Comparison of ENCODE assay signal across 9 cellular contexts in the genomic region with DNA sequence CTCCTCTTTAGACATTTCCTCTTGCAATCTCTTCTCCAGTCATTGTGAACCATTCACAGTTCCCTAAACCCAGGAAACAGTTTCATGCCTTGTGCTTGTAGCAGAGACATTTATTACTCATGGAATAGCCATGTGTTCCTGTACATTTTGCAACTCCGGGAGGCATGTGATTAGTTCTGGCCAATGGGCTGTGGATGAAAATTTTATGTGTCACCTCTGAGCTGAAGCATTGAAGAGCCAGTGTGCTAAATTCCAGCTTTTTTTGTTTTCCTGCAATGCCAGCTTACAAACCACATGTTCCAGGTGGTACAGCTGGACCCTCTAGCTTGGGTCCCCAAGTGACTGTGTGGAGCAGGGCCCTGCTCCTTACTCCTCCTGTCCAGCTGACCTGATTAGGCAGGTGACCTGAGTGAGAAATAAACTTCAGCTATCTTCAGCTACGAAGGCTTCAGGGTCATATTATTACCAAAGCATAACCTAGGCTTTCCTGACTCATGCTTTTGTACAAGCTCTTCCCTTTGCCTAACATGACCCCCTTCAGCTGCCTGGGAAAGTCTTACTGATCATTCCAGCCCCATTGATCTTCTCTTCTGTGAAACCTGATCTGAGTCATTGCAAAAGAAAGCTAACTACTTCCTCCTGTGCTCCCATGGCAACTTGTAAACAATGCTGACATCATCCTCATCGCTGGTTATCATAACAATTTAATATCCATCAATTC.
DNase-seq lines count a peak whose midpoint lies in the region; ATAC-seq, FAIRE-seq and TF ChIP-seq lines count a peak whose summit lies in the region.
"Had no signal": no experiment of that assay in that cellular context is flagged by ENCODE, and none has a peak within 500 bp of the region (broad histone marks: within the 10 kb centered on the region; RNA-seq: fewer than 3 reads in every experiment).

No MANE protein-coding gene starts in this region.

- H3K9me3 ChIP-seq in lung (ENCODE audit: control insufficient read depth in 2 of 2, insufficient read depth in 1 of 2, low read length in 1 of 2) (peaks cover 0 to 2% of the 10 kb centered on the region in 2 donors), upper lobe of left lung (peaks cover 0 to 4% (median 0%) of the 10 kb centered on the region in 4 donors)

- H3K36me3 Mint-ChIP-seq in T-helper 1 cell treated with Interleukin-12 subunit alpha and Interleukin-12 subunit beta and Interleukin-4 antibody, amounts not matched to agents 30 μg/mL and 1 μg/mL, for 36 hours (ENCODE audit: low read depth): peaks cover 13% of the 10 kb centered on the region
- peaks cover 2% of the 10 kb centered on the region for H3K36me3 Mint-ChIP-seq in central memory CD8-positive, alpha-beta T cell (ENCODE audit: insufficient read depth)

- H3K27me3 ChIP-seq in lung (ENCODE audit: control insufficient read depth, insufficient read depth) (no peaks in the 10 kb centered on the region), upper lobe of left lung (no peaks in the 10 kb centered on the region)

- WGBS in lung, 2 donors: 39 to 41% methylated on average over 3 of the region's 3 CpGs
- 45 to 49% methylated on average over 3 of the region's 3 CpGs for WGBS in upper lobe of left lung, 2 donors

- H3K4me1 Mint-ChIP-seq in T-helper 1 cell treated with Interleukin-12 subunit alpha and Interleukin-12 subunit beta and Interleukin-4 antibody, amounts not matched to agents 30 μg/mL and 1 μg/mL, for 36 hours (ENCODE audit: low read depth): peaks cover 36% of the 10 kb centered on the region
- peaks cover 19% of the 10 kb centered on the region for H3K4me1 Mint-ChIP-seq in central memory CD8-positive, alpha-beta T cell

- H3K4me1 ChIP-seq in lung (ENCODE audit: control insufficient read depth in 2 of 2, insufficient read depth in 2 of 2, low read length in 2 of 2) (peaks cover 0 to 16% of the 10 kb centered on the region in 2 donors), upper lobe of left lung (peaks cover 7 to 36% (median 14%) of the 10 kb centered on the region in 4 donors)

- TF ChIP-seq CTCF in lung (IDR thresholded peaks at IDR 0.05; ENCODE audit: control extremely low read depth, extremely low read depth) (no peak), upper lobe of left lung (IDR thresholded peaks at IDR 0.05) (no peak)

- peak in 2 of 4 donors; percentile 52 to 71 for TF ChIP-seq EP300 in upper lobe of left lung (IDR thresholded peaks at IDR 0.05)

- no peaks in the 10 kb centered on the region for H3K27me3 Mint-ChIP-seq in T-helper 1 cell treated with Interleukin-12 subunit alpha and Interleukin-12 subunit beta and Interleukin-4 antibody, amounts not matched to agents 30 μg/mL and 1 μg/mL, for 36 hours (ENCODE audit: low read depth)
- H3K27me3 Mint-ChIP-seq in central memory CD8-positive, alpha-beta T cell: no peaks in the 10 kb centered on the region

- peak overlapping the region in 1 of 2 donors; percentile 87 for H3K27ac ChIP-seq in lung (ENCODE audit: low read depth in 1 of 2, low read length in 1 of 2)
- H3K27ac ChIP-seq in upper lobe of left lung: peak overlapping the region; percentile 7 to 66 (median 36)

- peak; percentile 72 for FAIRE-seq in GM12891 (lab: Jason Lieb, UNC)
- FAIRE-seq: endometrium had no signal

- peaks cover 12% of the 10 kb centered on the region for H3K9me3 Mint-ChIP-seq in T-helper 1 cell treated with Interleukin-12 subunit alpha and Interleukin-12 subunit beta and Interleukin-4 antibody, amounts not matched to agents 30 μg/mL and 1 μg/mL, for 36 hours
- H3K9me3 Mint-ChIP-seq in central memory CD8-positive, alpha-beta T cell: no peaks in the 10 kb centered on the region

- peak overlapping the region; percentile 52 for H3K27ac Mint-ChIP-seq in T-helper 1 cell treated with Interleukin-12 subunit alpha and Interleukin-12 subunit beta and Interleukin-4 antibody, amounts not matched to agents 30 μg/mL and 1 μg/mL, for 36 hours
- peak overlapping the region; percentile 89 for H3K27ac Mint-ChIP-seq in central memory CD8-positive, alpha-beta T cell (ENCODE audit: low read depth)

- H3K36me3 ChIP-seq in lung (ENCODE audit: control insufficient read depth in 2 of 2, insufficient read depth in 2 of 2, low read length in 2 of 2) (no peaks in the 10 kb centered on the region), upper lobe of left lung (no peaks in the 10 kb centered on the region)

- peak; percentile 37 for DNase-seq in GM12891 (ENCODE audit: insufficient read length, low spot score)
- peak; percentile 41 for DNase-seq in GOT3 (lab: John Stamatoyannopoulos, UW)
- peak; percentile 73 for DNase-seq in KBM-7
- DNase-seq in central memory CD8-positive, alpha-beta T cell (ENCODE audit: low spot score in 2 of 2): peak in 1 of 2 donors; percentile 45
- DNase-seq in lung (ENCODE audit: low spot score): peak; percentile 63
- DNase-seq in upper lobe of left lung: peak in 1 of 2 donors; percentile 54
- no peak for DNase-seq in NCI-H82 treated with DMSO at 0.1 percent for 48 hours (lab: John Stamatoyannopoulos, UW; ENCODE audit: unreplicated experiment)

- H3K4me3 Mint-ChIP-seq in T-helper 1 cell treated with Interleukin-12 subunit alpha and Interleukin-12 subunit beta and Interleukin-4 antibody, amounts not matched to agents 30 μg/mL and 1 μg/mL, for 36 hours: peak overlapping the region; percentile 0
- no peak overlapping the region for H3K4me3 Mint-ChIP-seq in central memory CD8-positive, alpha-beta T cell

- in situ Hi-C loops in KBM-7 (cut with MboI; ENCODE audit: low pct_unique_long_range_greater_than_20kb, low sequenced_read_pairs): no loop called here

- H3K4me3 ChIP-seq in lung (no peak overlapping the region), upper lobe of left lung (no peak overlapping the region)

- ATAC-seq in central memory CD8-positive, alpha-beta T cell (replicated peaks; ENCODE audit: extremely low read depth, poor library complexity, severe bottlenecking): peak; percentile 88
- ATAC-seq in lung (ENCODE audit: insufficient read depth, low FRiP score) (peak; percentile 73), upper lobe of left lung (ENCODE audit: low FRiP score in 2 of 2) (peak; percentile 58 to 91)

- TF ChIP-seq POLR2A in GM12891 (IDR thresholded peaks at IDR 0.05; ENCODE audit: low read depth, low read length) (no peak), upper lobe of left lung (IDR thresholded peaks at IDR 0.05) (no peak)

TF ChIP-seq in GM12891, 5 proteins besides CTCF, POLR2A, EP300 and RAD21:
- peak; percentile 83 for TF ChIP-seq SPI1 (IDR thresholded peaks at IDR 0.05; ENCODE audit: low read depth, low read length)
- no peak for TF ChIP-seq PAX5 (IDR thresholded peaks at IDR 0.05; ENCODE audit: insufficient read depth, low read length, severe bottlenecking)
- no peak for TF ChIP-seq TAF1 (IDR thresholded peaks at IDR 0.05; ENCODE audit: low read depth, low read length)
